In the genomic region with DNA sequence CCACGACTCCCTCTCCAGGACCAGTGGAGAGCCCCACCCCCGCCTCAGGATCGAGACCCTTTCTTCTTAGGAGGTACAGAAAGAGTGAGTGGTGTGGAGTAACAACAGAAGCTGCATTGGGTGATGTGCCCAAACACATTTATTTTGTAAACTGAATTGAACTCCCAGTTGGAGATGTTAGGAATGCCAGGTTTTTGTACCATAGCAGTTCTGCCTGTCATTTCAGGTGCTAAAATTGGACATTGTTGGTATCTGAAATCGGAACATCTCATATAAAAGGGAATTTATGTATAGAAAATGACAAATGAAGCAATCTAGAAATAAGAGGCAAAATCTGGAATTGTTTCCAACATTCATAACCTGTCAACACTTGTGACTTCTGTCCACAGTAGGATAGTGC, we compare ENCODE assay signal across 29 cellular contexts.
"Had no signal": no experiment of that assay in that cellular context is flagged by ENCODE, and none has a peak within 500 bp of the region (broad histone marks: within the 10 kb centered on the region; RNA-seq: fewer than 3 reads in every experiment).

No MANE protein-coding gene starts in this region.

- H3K27me3 ChIP-seq: neutrophil, upper lobe of left lung, vagina had no signal

- H3K36me3 ChIP-seq: prostate gland had no signal

- DNase-seq: activated CD4-positive, alpha-beta memory T cell treated with anti-CD3 and anti-CD28 coated beads for 36 hours; activated CD4-positive, alpha-beta T cell treated with anti-CD3 and anti-CD28 coated beads for 48 hours; activated effector memory CD4-positive, alpha-beta T cell treated with Interleukin-2 at 50 U/mL for 16 hours; activated naive CD4-positive, alpha-beta T cell treated with anti-CD3 and anti-CD28 coated beads for 36 hours; activated T-cell treated with anti-CD3 and anti-CD28 coated beads, Interleukin-2, amount 50 U/mL, for 72 hours; anterior cingulate cortex; dermis blood vessel endothelial cell; effector CD4-positive, alpha-beta T cell; kidney glomerular epithelial cell; mucosa of descending colon; nephron progenitor cell; retina; stimulated activated CD4-positive, alpha-beta T cell treated with anti-CD3 and anti-CD28 coated beads, Interleukin-12 subunit alpha, Interleukin-12 subunit beta, amount 100 ng/mL, for 4 hours; stimulated activated CD4-positive, alpha-beta T cell treated with anti-CD3 and anti-CD28 coated beads, Interleukin-4, amount 100 ng/mL, for 24 hours; stimulated activated naive CD8-positive, alpha-beta T cell treated with anti-CD3 and anti-CD28 coated beads, Interleukin-15, amount 100 ng/mL, for 72 hours; SW 1271; T-helper 9 cell; upper lobe of left lung; WERI-Rb-1 had no signal

- H3K27me3 Mint-ChIP-seq: activated CD4-positive, alpha-beta memory T cell treated with anti-CD3 and anti-CD28 coated beads for 36 hours; central memory CD8-positive, alpha-beta T cell; stimulated activated naive CD8-positive, alpha-beta T cell treated with anti-CD3 and anti-CD28 coated beads, Interleukin-15, amount 100 ng/mL, for 72 hours had no signal

- H3K9me3 ChIP-seq: mucosa of descending colon, neutrophil, prostate gland, upper lobe of left lung, vagina had no signal

- H3K27ac Mint-ChIP-seq: activated CD4-positive, alpha-beta memory T cell treated with anti-CD3 and anti-CD28 coated beads for 36 hours; activated naive CD4-positive, alpha-beta T cell treated with anti-CD3 and anti-CD28 coated beads for 36 hours; activated T-cell treated with anti-CD3 and anti-CD28 coated beads, Interleukin-2, amount 50 U/mL, for 72 hours; nephron progenitor cell; stimulated activated effector memory CD8-positive, alpha-beta T cell treated with anti-CD3 and anti-CD28 coated beads, Interleukin-12 subunit alpha, Interleukin-12 subunit beta, amount 100 ng/mL, for 72 hours; T-helper 1 cell treated with Interleukin-12 subunit alpha and Interleukin-12 subunit beta and Interleukin-4 antibody, amounts not matched to agents 30 μg/mL and 1 μg/mL, for 36 hours had no signal

- H3K4me3 ChIP-seq: lung, mucosa of descending colon, prostate gland, skin epidermis, upper lobe of left lung, vagina had no signal

- ATAC-seq: activated CD4-positive, CD25-positive, alpha-beta regulatory T cell treated with anti-CD3 and anti-CD28 coated beads, Interleukin-2, amount 50 U/mL, for 24 hours; activated T-cell treated with anti-CD3 and anti-CD28 coated beads, Interleukin-2, amount 50 U/mL, for 72 hours; mucosa of descending colon; sciatic nerve; stimulated activated effector memory CD8-positive, alpha-beta T cell treated with anti-CD3 and anti-CD28 coated beads, Interleukin-12 subunit alpha, Interleukin-12 subunit beta, amount 100 ng/mL, for 72 hours; stimulated activated naive CD8-positive, alpha-beta T cell treated with anti-CD3 and anti-CD28 coated beads, Interleukin-15, amount 100 ng/mL, for 72 hours had no signal

- H3K4me1 Mint-ChIP-seq: nephron progenitor cell had no signal

- H3K4me1 ChIP-seq: prostate gland, upper lobe of left lung, vagina had no signal

- H3K4me3 Mint-ChIP-seq: activated CD4-positive, alpha-beta memory T cell treated with anti-CD3 and anti-CD28 coated beads for 36 hours; activated naive CD4-positive, alpha-beta T cell treated with anti-CD3 and anti-CD28 coated beads for 36 hours; activated T-cell treated with anti-CD3 and anti-CD28 coated beads, Interleukin-2, amount 50 U/mL, for 72 hours; central memory CD8-positive, alpha-beta T cell; nephron progenitor cell; stimulated activated effector memory CD8-positive, alpha-beta T cell treated with anti-CD3 and anti-CD28 coated beads, Interleukin-12 subunit alpha, Interleukin-12 subunit beta, amount 100 ng/mL, for 72 hours; stimulated activated naive CD8-positive, alpha-beta T cell treated with anti-CD3 and anti-CD28 coated beads, Interleukin-15, amount 100 ng/mL, for 72 hours; T-helper 1 cell treated with Interleukin-12 subunit alpha and Interleukin-12 subunit beta and Interleukin-4 antibody, amounts not matched to agents 30 μg/mL and 1 μg/mL, for 36 hours had no signal

- H3K27ac ChIP-seq: neutrophil, prostate gland, skin epidermis, upper lobe of left lung, vagina, WERI-Rb-1 had no signal

- H3K9me3 Mint-ChIP-seq: activated CD4-positive, alpha-beta memory T cell treated with anti-CD3 and anti-CD28 coated beads for 36 hours; activated naive CD4-positive, alpha-beta T cell treated with anti-CD3 and anti-CD28 coated beads for 36 hours; activated T-cell treated with anti-CD3 and anti-CD28 coated beads, Interleukin-2, amount 50 U/mL, for 72 hours; central memory CD8-positive, alpha-beta T cell; nephron progenitor cell; stimulated activated effector memory CD8-positive, alpha-beta T cell treated with anti-CD3 and anti-CD28 coated beads, Interleukin-12 subunit alpha, Interleukin-12 subunit beta, amount 100 ng/mL, for 72 hours; stimulated activated naive CD8-positive, alpha-beta T cell treated with anti-CD3 and anti-CD28 coated beads, Interleukin-15, amount 100 ng/mL, for 72 hours; T-helper 1 cell treated with Interleukin-12 subunit alpha and Interleukin-12 subunit beta and Interleukin-4 antibody, amounts not matched to agents 30 μg/mL and 1 μg/mL, for 36 hours had no signal
